In the genomic region with DNA sequence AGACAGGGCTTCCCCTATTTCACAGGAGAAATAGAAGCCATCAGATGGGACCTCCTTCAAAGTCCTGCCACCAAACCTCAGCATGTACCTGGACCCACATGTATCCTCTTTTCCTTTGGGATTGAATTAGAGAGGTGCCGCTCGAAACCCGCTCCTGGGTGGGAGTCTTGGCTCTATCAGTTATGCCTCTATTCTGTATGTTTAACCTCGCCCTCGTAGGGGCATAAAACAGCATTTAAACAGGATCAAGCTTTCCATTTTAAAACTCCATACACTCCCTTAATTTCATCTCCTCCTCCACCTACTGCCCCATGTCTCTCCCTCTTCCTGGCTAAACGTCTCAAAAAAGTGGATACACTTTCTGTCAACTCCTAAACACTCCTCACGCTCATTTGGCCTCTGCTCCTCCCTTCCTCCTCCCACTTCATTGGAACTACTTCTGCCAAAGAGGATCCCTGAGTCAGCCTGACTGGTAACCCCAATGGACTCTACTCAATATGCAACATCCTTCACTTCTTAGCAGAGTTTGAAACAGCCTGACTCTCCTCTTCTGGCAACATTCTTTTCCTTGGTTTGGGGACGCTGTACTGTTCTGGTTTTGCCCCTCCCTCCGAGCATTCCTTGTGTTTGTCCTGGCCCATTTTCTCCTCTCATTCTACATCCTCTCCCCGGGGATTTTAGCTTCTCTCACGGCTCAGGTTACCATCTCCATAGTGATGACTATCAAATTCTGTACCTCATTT, we compare ENCODE assay signal across 12 cellular contexts. TPM values are rescaled to one million over a fixed set of nuclear protein-coding genes. Genes with fewer than 3 reads are reported as not detected.
DNase-seq lines count a peak whose midpoint lies in the region; ATAC-seq and TF ChIP-seq lines count a peak whose summit lies in the region.
"Had no signal": no experiment of that assay in that cellular context is flagged by ENCODE, and none has a peak within 500 bp of the region (broad histone marks: within the 10 kb centered on the region; RNA-seq: fewer than 3 reads in every experiment).

No MANE protein-coding gene starts in this region.

- H3K27ac Mint-ChIP-seq in activated naive CD8-positive, alpha-beta T cell treated with anti-CD3 and anti-CD28 coated beads, Interleukin-2, amount 50 U/mL, for 24 hours = peak overlapping the region; percentile 2
- H3K27ac Mint-ChIP-seq in stimulated activated naive B cell treated with anti-CD40 and anti-IgM and Interleukin-4, amounts not matched to agents 10 μg/mL and 1 μg/mL and 100 μg/mL, for 72 hours = peak overlapping the region; percentile 7
- H3K27ac Mint-ChIP-seq: activated naive CD4-positive, alpha-beta T cell treated with anti-CD3 and anti-CD28 coated beads, Interleukin-2, amount 10 ng/mL, durations not matched to agents 7 days and 5 days; B cell had no signal

- intact Hi-C loops in left ventricle myocardium inferior (cut with micrococcal nuclease) (no loop called here), posterior vena cava (cut with DNase I) (no loop called here)

- peaks cover 7% of the 10 kb centered on the region for H3K4me1 ChIP-seq in left ventricle myocardium inferior

- H3K27me3 Mint-ChIP-seq in activated naive CD8-positive, alpha-beta T cell treated with anti-CD3 and anti-CD28 coated beads, Interleukin-2, amount 50 U/mL, for 24 hours = no peaks in the 10 kb centered on the region
- no peaks in the 10 kb centered on the region for H3K27me3 Mint-ChIP-seq in stimulated activated naive B cell treated with anti-CD40 and anti-IgM and Interleukin-4, amounts not matched to agents 10 μg/mL and 1 μg/mL and 100 μg/mL, for 72 hours
- H3K27me3 Mint-ChIP-seq: activated naive CD4-positive, alpha-beta T cell treated with anti-CD3 and anti-CD28 coated beads, Interleukin-2, amount 10 ng/mL, durations not matched to agents 7 days and 5 days; B cell had no signal

- no peaks in the 10 kb centered on the region for H3K9me3 ChIP-seq in left ventricle myocardium inferior (replicated peaks)
- H3K9me3 ChIP-seq: SJCRH30 had no signal

- H3K4me3 Mint-ChIP-seq in activated naive CD8-positive, alpha-beta T cell treated with anti-CD3 and anti-CD28 coated beads, Interleukin-2, amount 50 U/mL, for 24 hours = no peak overlapping the region
- no peak overlapping the region for H3K4me3 Mint-ChIP-seq in stimulated activated naive B cell treated with anti-CD40 and anti-IgM and Interleukin-4, amounts not matched to agents 10 μg/mL and 1 μg/mL and 100 μg/mL, for 72 hours
- H3K4me3 Mint-ChIP-seq: activated naive CD4-positive, alpha-beta T cell treated with anti-CD3 and anti-CD28 coated beads, Interleukin-2, amount 10 ng/mL, durations not matched to agents 7 days and 5 days; B cell had no signal

- H3K36me3 ChIP-seq in left ventricle myocardium inferior = peaks cover 54% of the 10 kb centered on the region

- no peaks in the 10 kb centered on the region for H3K9me3 Mint-ChIP-seq in activated naive CD8-positive, alpha-beta T cell treated with anti-CD3 and anti-CD28 coated beads, Interleukin-2, amount 50 U/mL, for 24 hours
- no peaks in the 10 kb centered on the region for H3K9me3 Mint-ChIP-seq in stimulated activated naive B cell treated with anti-CD40 and anti-IgM and Interleukin-4, amounts not matched to agents 10 μg/mL and 1 μg/mL and 100 μg/mL, for 72 hours
- H3K9me3 Mint-ChIP-seq: activated naive CD4-positive, alpha-beta T cell treated with anti-CD3 and anti-CD28 coated beads, Interleukin-2, amount 10 ng/mL, durations not matched to agents 7 days and 5 days had no signal

- H3K4me1 Mint-ChIP-seq in activated naive CD8-positive, alpha-beta T cell treated with anti-CD3 and anti-CD28 coated beads, Interleukin-2, amount 50 U/mL, for 24 hours = peaks cover 6% of the 10 kb centered on the region
- peaks cover 7 to 13% of the 10 kb centered on the region in 2 donors for H3K4me1 Mint-ChIP-seq in stimulated activated naive B cell treated with anti-CD40 and anti-IgM and Interleukin-4, amounts not matched to agents 10 μg/mL and 1 μg/mL and 100 μg/mL, for 72 hours
- H3K4me1 Mint-ChIP-seq: activated naive CD4-positive, alpha-beta T cell treated with anti-CD3 and anti-CD28 coated beads, Interleukin-2, amount 10 ng/mL, durations not matched to agents 7 days and 5 days had no signal

- peaks cover 22% of the 10 kb centered on the region for H3K36me3 Mint-ChIP-seq in activated naive CD8-positive, alpha-beta T cell treated with anti-CD3 and anti-CD28 coated beads, Interleukin-2, amount 50 U/mL, for 24 hours (ENCODE audit: low read depth)
- peaks cover 45 to 50% of the 10 kb centered on the region in 2 donors for H3K36me3 Mint-ChIP-seq in stimulated activated naive B cell treated with anti-CD40 and anti-IgM and Interleukin-4, amounts not matched to agents 10 μg/mL and 1 μg/mL and 100 μg/mL, for 72 hours

- no peak for TF ChIP-seq CTCF in left ventricle myocardium inferior (IDR thresholded peaks at IDR 0.05; ENCODE audit: borderline replicate concordance)

- no peaks in the 10 kb centered on the region for H3K27me3 ChIP-seq in left ventricle myocardium inferior (ENCODE audit: low read depth)
- H3K27me3 ChIP-seq: SJCRH30 had no signal

- peak overlapping the region; percentile 2 for H3K27ac ChIP-seq in left ventricle myocardium inferior (replicated peaks)
- H3K27ac ChIP-seq: SJCRH30 had no signal

- no peak overlapping the region for H3K4me3 ChIP-seq in left ventricle myocardium inferior
- H3K4me3 ChIP-seq: SJCRH30 had no signal

- ATAC-seq in activated naive CD8-positive, alpha-beta T cell treated with anti-CD3 and anti-CD28 coated beads, Interleukin-2, amount 50 U/mL, for 24 hours = peak; percentile 44
- ATAC-seq in stimulated activated naive B cell treated with anti-CD40 and anti-IgM and Interleukin-4, amounts not matched to agents 10 μg/mL and 1 μg/mL and 100 μg/mL, for 72 hours (replicated peaks) = no peak

- DNase-seq in activated effector memory CD4-positive, alpha-beta T cell treated with anti-CD3 and anti-CD28 coated beads, Interleukin-2, amount 50 U/mL, for 16 hours = peak; percentile 59
- no peak for DNase-seq in activated effector memory CD4-positive, alpha-beta T cell treated with Interleukin-2 at 50 U/mL for 16 hours
- no peak for DNase-seq in activated naive CD8-positive, alpha-beta T cell treated with anti-CD3 and anti-CD28 coated beads, Interleukin-2, amount 50 U/mL, for 24 hours
- DNase-seq in left ventricle myocardium inferior (no peak), DMS79 treated with DMSO at 0.1 percent for 48 hours (lab: John Stamatoyannopoulos, UW) (no peak), posterior vena cava (ENCODE audit: low spot score) (no peak)
- DNase-seq in stimulated activated naive B cell treated with anti-CD40 and anti-IgM and Interleukin-4, amounts not matched to agents 10 μg/mL and 1 μg/mL and 100 μg/mL, for 72 hours = no peak
- no peak for DNase-seq in stimulated activated CD4-positive, alpha-beta T cell treated with anti-CD3 and anti-CD28 coated beads, Interleukin-4, amount 100 ng/mL, for 4 hours
- DNase-seq: activated naive CD4-positive, alpha-beta T cell treated with anti-CD3 and anti-CD28 coated beads, Interleukin-2, amount 10 ng/mL, durations not matched to agents 7 days and 5 days; stimulated activated naive CD4-positive, alpha-beta T cell had no signal

RNA-seq across cellular contexts. Expression of a gene that starts 23.0 kb away (rescaled TPM):
- 4.7 TPM for total RNA-seq in left ventricle myocardium inferior
- total RNA-seq in posterior vena cava = 1 to 10 TPM; 3.8 to 9.4 TPM
- total RNA-seq: SJCRH30 had no signal
